Comparison of ENCODE assay signal across 1 cellular context in genomic region chrX:45324941-45325340, GRCh38.
TF ChIP-seq lines count a peak whose summit lies in the region.

No MANE protein-coding gene starts in this region.

TF ChIP-seq in endothelial cell of umbilical vein, 7 proteins besides CTCF, POLR2A, EP300 and RAD21 (continued from another document):
- TF ChIP-seq JUN (IDR thresholded peaks at IDR 0.05; ENCODE audit: borderline replicate concordance, insufficient read depth, insufficient read length, low read depth) (no peak), EZH2 (IDR thresholded peaks at IDR 0.05; ENCODE audit: borderline replicate concordance, low read depth, low read length, severe bottlenecking) (no peak)
